8 cellular contexts compared by ENCODE assay signal in genomic region chr1:109959974-109960744, GRCh38. TPM values are rescaled to one million over a fixed set of nuclear protein-coding genes. Genes with fewer than 3 reads are reported as not detected.
DNase-seq lines count a peak whose midpoint lies in the region; TF ChIP-seq lines count a peak whose summit lies in the region.

No MANE protein-coding gene starts in this region.

- H3K36me3 ChIP-seq in spleen: no peaks in the 10 kb centered on the region

- H3K27ac ChIP-seq in AG04450 (ENCODE audit: low read depth, low read length) (peak overlapping the region; percentile 86), VCaP (peak overlapping the region; percentile 79), spleen (no peak overlapping the region)

- DNase-seq in AG04450 (ENCODE audit: low read depth, low spot score) (peak; percentile 61), LHCN-M2 (ENCODE audit: low read depth) (peak; percentile 82), kidney tubule cell (ENCODE audit: low spot score) (peak; percentile 85), NCI-H2171 treated with DMSO at 0.1 percent for 48 hours (lab: John Stamatoyannopoulos, UW) (no peak), putamen (ENCODE audit: low spot score) (no peak), spleen (no peak)
- DNase-seq in stimulated activated CD4-positive, alpha-beta T cell treated with anti-CD3 and anti-CD28 coated beads, Interleukin-4, amount 100 ng/mL, for 24 hours: no peak

- 81 to 85% (median 84%) methylated on average over 7 of the region's 7 CpGs for WGBS in spleen, 5 donors

- POLR2A ChIA-PET in AG04450 (lab: Yijun Ruan, JAX): interaction anchor here (0.7 to 1.6 kb wide), 6 partner anchors 19 to 178 kb away, joined by 3 to 6 read pairs (median 4); partner anchors contain the start of gene AHCYL1

- H3K9me3 ChIP-seq in AG04450 (ENCODE audit: control insufficient read depth, insufficient read depth, low read length) (no peaks in the 10 kb centered on the region), spleen (no peaks in the 10 kb centered on the region)

- peaks cover 0 to 5% (median 0%) of the 10 kb centered on the region in 6 donors for H3K4me1 ChIP-seq in spleen

- CTCF ChIA-PET in AG04450 (lab: Charles Lee): interaction anchor here (0.6 to 4.1 kb wide), 4 partner anchors 8 to 183 kb away, joined by 3 to 29 read pairs (median 8); partner anchors contain the start of gene AHCYL1

- H3K4me3 ChIP-seq in AG04450 (ENCODE audit: low read depth, low read length) (no peak overlapping the region), spleen (no peak overlapping the region)

- intact Hi-C loops in spleen (cut with DNase I; ENCODE audit: low total_unique reads): no loop called here

- TF ChIP-seq CTCF in AG04450 (IDR thresholded peaks at IDR 0.05; ENCODE audit: low read depth, low read length) (peak; percentile 18; the same call in 1 of the 2 replicates), VCaP (conservative IDR thresholded peaks at IDR 0.05) (peak; percentile 47; the same call in 1 of the 2 replicates), spleen (IDR thresholded peaks at IDR 0.05 in 8 of 11, conservative IDR thresholded peaks at IDR 0.05 in 3 of 11) (no peak)

- H3K27me3 ChIP-seq in AG04450 (ENCODE audit: control insufficient read depth, insufficient read depth, low read length) (no peaks in the 10 kb centered on the region), spleen (replicated peaks in 1 of 7) (no peaks in the 10 kb centered on the region)

- no peak for TF ChIP-seq POLR2A in spleen (IDR thresholded peaks at IDR 0.05)

RNA-seq across cellular contexts. Expression of gene AHCYL1, which starts 24.4 kb away (rescaled TPM):
- polyA plus RNA-seq in AG04450 (2011; rRNA removed) (120 and 133 TPM in 2 replicates), spleen (10 to 100 TPM; 16.2 to 29.9 (median 21.1) TPM)
- polyA minus RNA-seq in AG04450 (2011; rRNA and poly(A)+ RNA removed): 96.9 and 104 TPM in 2 replicates
- total RNA-seq in LHCN-M2 (2014; rRNA removed) (28.0 and 33.0 TPM in 2 replicates), spleen (10 to 100 TPM; 47.1 to 65.3 (median 52.7) TPM)
- 49.7 TPM for polyA plus RNA-seq in LHCN-M2 (2012)

RNA-seq across cellular contexts. Expression of gene CSF1, which starts 49.5 kb away (rescaled TPM):
- 70.1 and 84.1 TPM in 2 replicates for polyA plus RNA-seq in AG04450 (2011; rRNA removed)
- polyA minus RNA-seq in AG04450 (2011; rRNA and poly(A)+ RNA removed): 45.9 and 52.7 TPM in 2 replicates
- total RNA-seq in LHCN-M2 (2014; rRNA removed): 42.4 and 52.8 TPM in 2 replicates
- polyA plus RNA-seq in LHCN-M2 (2012): 24.9 TPM
- total RNA-seq in spleen: 100 to 1,000 TPM in 4 of 7 donors, 10 to 100 TPM in 3; 54.2 to 207 (median 112) TPM
- polyA plus RNA-seq in spleen: 10 to 100 TPM in 1 of 3 donors, 1 to 10 TPM in 2; 5.8 to 17.3 (median 8.1) TPM

Comparison
In these comparisons a context has a peak if more than half of its experiments do, and no peak if none do; other contexts are left out.
1. DNase-seq: peak in AG04450 (single experiment), LHCN-M2 (single experiment) and kidney tubule cell (single experiment); none in NCI-H2171 treated with DMSO at 0.1 percent for 48 hours (single experiment), stimulated activated CD4-positive, alpha-beta T cell treated with anti-CD3 and anti-CD28 coated beads, Interleukin-4, amount 100 ng/mL, for 24 hours (single experiment), putamen (single experiment) and spleen (single experiment).
2. H3K27ac ChIP-seq: peak in AG04450 (single experiment) and VCaP (single experiment); none in spleen (0 of 8).
3. CTCF ChIP-seq: peak in AG04450 (single experiment) and VCaP (single experiment); none in spleen (0 of 11).